In genomic region chr11:95891423-95892177, GRCh38 we compare ENCODE assay signal across 9 cellular contexts.
A peak's percentile ranks its signal among the peaks of the same experiment; 100 is the strongest.
DNase-seq lines count a peak whose midpoint lies in the region; ATAC-seq and TF ChIP-seq lines count a peak whose summit lies in the region.
"Had no signal": no experiment of that assay in that cellular context is flagged by ENCODE, and none has a peak within 500 bp of the region (broad histone marks: within the 10 kb centered on the region; RNA-seq: fewer than 3 reads in every experiment).

No MANE protein-coding gene starts in this region.

- H3K4me3 Mint-ChIP-seq in stimulated activated memory B cell treated with anti-CD40 and anti-IgM and Interleukin-4, amounts not matched to agents 10 μg/mL and 1 μg/mL and 100 μg/mL, for 72 hours = no peak overlapping the region
- H3K4me3 Mint-ChIP-seq: activated CD4-positive, alpha-beta memory T cell treated with anti-CD3 and anti-CD28 coated beads, Interleukin-2, amount 10 ng/mL, durations not matched to agents 7 days and 5 days had no signal

- H3K4me3 ChIP-seq in astrocyte of the spinal cord (ENCODE audit: low read depth, low read length) = no peak overlapping the region

- H3K27ac Mint-ChIP-seq in stimulated activated memory B cell treated with anti-CD40 and anti-IgM and Interleukin-4, amounts not matched to agents 10 μg/mL and 1 μg/mL and 100 μg/mL, for 72 hours = no peak overlapping the region
- H3K27ac Mint-ChIP-seq: activated CD4-positive, alpha-beta memory T cell treated with anti-CD3 and anti-CD28 coated beads, Interleukin-2, amount 10 ng/mL, durations not matched to agents 7 days and 5 days had no signal

- peaks cover 6% of the 10 kb centered on the region for H3K36me3 Mint-ChIP-seq in stimulated activated memory B cell treated with anti-CD40 and anti-IgM and Interleukin-4, amounts not matched to agents 10 μg/mL and 1 μg/mL and 100 μg/mL, for 72 hours

- H3K27me3 Mint-ChIP-seq in stimulated activated memory B cell treated with anti-CD40 and anti-IgM and Interleukin-4, amounts not matched to agents 10 μg/mL and 1 μg/mL and 100 μg/mL, for 72 hours = no peaks in the 10 kb centered on the region
- H3K27me3 Mint-ChIP-seq: activated CD4-positive, alpha-beta memory T cell treated with anti-CD3 and anti-CD28 coated beads, Interleukin-2, amount 10 ng/mL, durations not matched to agents 7 days and 5 days had no signal

- H3K4me1 Mint-ChIP-seq in stimulated activated memory B cell treated with anti-CD40 and anti-IgM and Interleukin-4, amounts not matched to agents 10 μg/mL and 1 μg/mL and 100 μg/mL, for 72 hours = peaks cover 9% of the 10 kb centered on the region
- H3K4me1 Mint-ChIP-seq: activated CD4-positive, alpha-beta memory T cell treated with anti-CD3 and anti-CD28 coated beads, Interleukin-2, amount 10 ng/mL, durations not matched to agents 7 days and 5 days had no signal

- in situ Hi-C loops in astrocyte of the spinal cord (cut with HindIII; ENCODE audit: low sequenced_read_pairs) = no loop called here

- peak; percentile 58 for ATAC-seq in GM19438 (IDR thresholded peaks at IDR 0.05; ENCODE audit: low read depth, unreplicated experiment)
- peak; percentile 70 for ATAC-seq in HG02943 (IDR thresholded peaks at IDR 0.05; ENCODE audit: low read depth, unreplicated experiment)
- peak; percentile 67 for ATAC-seq in stimulated activated memory B cell treated with anti-CD40 and anti-IgM and Interleukin-4, amounts not matched to agents 10 μg/mL and 1 μg/mL and 100 μg/mL, for 72 hours
- no peak for ATAC-seq in GM18498 (IDR thresholded peaks at IDR 0.05; ENCODE audit: unreplicated experiment)

- H3K9me3 Mint-ChIP-seq in stimulated activated memory B cell treated with anti-CD40 and anti-IgM and Interleukin-4, amounts not matched to agents 10 μg/mL and 1 μg/mL and 100 μg/mL, for 72 hours = no peaks in the 10 kb centered on the region
- H3K9me3 Mint-ChIP-seq: activated CD4-positive, alpha-beta memory T cell treated with anti-CD3 and anti-CD28 coated beads, Interleukin-2, amount 10 ng/mL, durations not matched to agents 7 days and 5 days had no signal

- DNase-seq in astrocyte of the spinal cord (ENCODE audit: low read depth, low spot score) (peak; percentile 75), KG1 (lab: John Stamatoyannopoulos, UW) (no peak), NCI-H1105 treated with DMSO at 0.1 percent for 48 hours (lab: John Stamatoyannopoulos, UW) (no peak)
- DNase-seq: activated CD4-positive, alpha-beta memory T cell treated with anti-CD3 and anti-CD28 coated beads, Interleukin-2, amount 10 ng/mL, durations not matched to agents 7 days and 5 days; NCI-H1092 treated with DMSO at 0.1 percent for 48 hours had no signal

- TF ChIP-seq CTCF in astrocyte of the spinal cord (IDR thresholded peaks at IDR 0.05; ENCODE audit: low read depth, low read length) = no peak
